17 cellular contexts compared by ENCODE assay signal in genomic region chr11:131917634-131918384, GRCh38.
"Had no signal": no experiment of that assay in that cellular context is flagged by ENCODE, and none has a peak within 500 bp of the region (broad histone marks: within the 10 kb centered on the region; RNA-seq: fewer than 3 reads in every experiment).

No MANE protein-coding gene starts in this region.

- H3K36me3 ChIP-seq: gastroesophageal sphincter, left lung, lower lobe of right lung, prostate gland, right lobe of liver, tibial artery, upper lobe of right lung, vagina had no signal

- H3K27ac ChIP-seq: coronary artery, gastroesophageal sphincter, left lung, lower lobe of right lung, parathyroid adenoma, prostate gland, right lobe of liver, tibial artery, upper lobe of right lung, vagina had no signal

- H3K4me3 ChIP-seq: coronary artery, gastroesophageal sphincter, left lung, lower lobe of right lung, prostate gland, right lobe of liver, tibial artery, upper lobe of right lung, vagina had no signal

- H3K4me1 ChIP-seq: gastroesophageal sphincter, left lung, lower lobe of right lung, prostate gland, right lobe of liver, tibial artery, upper lobe of right lung, vagina had no signal

- H3K27me3 ChIP-seq: right lobe of liver, vagina had no signal

- DNase-seq: effector CD4-positive, alpha-beta T cell; endodermal cell; glutamatergic neuron; immature natural killer cell; lower lobe of right lung; occipital lobe; right lobe of liver; stimulated activated CD4-positive, alpha-beta T cell treated with anti-CD3 and anti-CD28 coated beads, Interleukin-4, amount 100 ng/mL, for 1 hour; stimulated activated CD8-positive, alpha-beta memory T cell treated with anti-CD3 and anti-CD28 coated beads, Interleukin-4, amount 100 ng/mL, for 48 hours; tibial artery; upper lobe of right lung had no signal

- ATAC-seq: gastroesophageal sphincter, left lung, lower lobe of right lung, upper lobe of right lung had no signal
